In the genomic region with DNA sequence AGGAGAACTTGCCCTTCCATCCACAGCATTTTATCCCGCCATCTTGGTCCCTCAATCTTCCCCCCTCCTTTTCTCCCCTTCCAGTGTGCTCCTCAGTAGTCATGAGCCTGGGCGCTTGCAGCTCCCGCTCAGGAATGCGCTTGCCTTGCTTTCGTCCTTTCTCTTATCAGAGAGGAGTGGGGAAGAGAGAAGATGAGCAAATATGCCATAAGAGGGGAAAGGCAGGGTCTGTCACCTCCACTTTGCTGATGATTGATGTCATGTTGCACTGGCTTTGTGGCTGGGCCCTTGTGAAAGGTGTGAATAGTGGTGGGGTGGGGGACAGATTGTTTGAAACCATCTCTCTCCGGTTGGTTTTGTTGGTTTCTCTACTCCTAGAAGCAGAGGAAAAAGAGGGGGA, we compare ENCODE assay signal across 9 cellular contexts.
A peak's percentile ranks its signal among the peaks of the same experiment; 100 is the strongest.
DNase-seq lines count a peak whose midpoint lies in the region; ATAC-seq lines count a peak whose summit lies in the region.
"Had no signal": no experiment of that assay in that cellular context is flagged by ENCODE, and none has a peak within 500 bp of the region (broad histone marks: within the 10 kb centered on the region; RNA-seq: fewer than 3 reads in every experiment).

No MANE protein-coding gene starts in this region.

- no peaks in the 10 kb centered on the region for H3K27me3 ChIP-seq in muscle layer of colon (ENCODE audit: control insufficient read depth in 1 of 2, insufficient read depth in 2 of 2, low read length in 2 of 2)
- H3K27me3 ChIP-seq: left lung had no signal

- H3K9me3 ChIP-seq in muscle layer of colon (ENCODE audit: low read length): no peaks in the 10 kb centered on the region
- H3K9me3 ChIP-seq: left lung had no signal

- peak overlapping the region; percentile 70 for H3K27ac ChIP-seq in muscle layer of colon (ENCODE audit: low read depth, low read length)

- H3K9ac ChIP-seq in muscle layer of colon (ENCODE audit: low read length): peak overlapping the region; percentile 31

- H3K4me3 Mint-ChIP-seq in effector memory CD8-positive, alpha-beta T cell: peak overlapping the region; percentile 59 to 61
- H3K4me3 Mint-ChIP-seq in stimulated activated naive CD8-positive, alpha-beta T cell treated with anti-CD3 and anti-CD28 coated beads, Interleukin-15, amount 100 ng/mL, for 72 hours: peak overlapping the region in 1 of 2 donors; percentile 6
- H3K4me3 Mint-ChIP-seq: activated CD4-positive, alpha-beta memory T cell treated with anti-CD3 and anti-CD28 coated beads, Interleukin-2, amount 10 ng/mL, durations not matched to agents 7 days and 5 days had no signal

- DNase-seq in SK-N-DZ (ENCODE audit: low spot score) (peak; percentile 84), NOMO-1 (lab: John Stamatoyannopoulos, UW; ENCODE audit: unreplicated experiment in 2 of 2) (no peak)
- no peak for DNase-seq in effector memory CD8-positive, alpha-beta T cell
- peak; percentile 8 to 25 for DNase-seq in stimulated activated naive CD8-positive, alpha-beta T cell treated with anti-CD3 and anti-CD28 coated beads, Interleukin-15, amount 100 ng/mL, for 72 hours
- DNase-seq: activated CD4-positive, alpha-beta memory T cell treated with anti-CD3 and anti-CD28 coated beads, Interleukin-2, amount 10 ng/mL, durations not matched to agents 7 days and 5 days had no signal

- H3K27me3 Mint-ChIP-seq in effector memory CD8-positive, alpha-beta T cell: peaks cover 0 to 17% of the 10 kb centered on the region in 2 donors
- no peaks in the 10 kb centered on the region for H3K27me3 Mint-ChIP-seq in stimulated activated naive CD8-positive, alpha-beta T cell treated with anti-CD3 and anti-CD28 coated beads, Interleukin-15, amount 100 ng/mL, for 72 hours
- H3K27me3 Mint-ChIP-seq: activated CD4-positive, alpha-beta memory T cell treated with anti-CD3 and anti-CD28 coated beads, Interleukin-2, amount 10 ng/mL, durations not matched to agents 7 days and 5 days had no signal

- ATAC-seq in effector memory CD8-positive, alpha-beta T cell (replicated peaks): peak; percentile 62
- peak; percentile 73 for ATAC-seq in stimulated activated naive CD8-positive, alpha-beta T cell treated with anti-CD3 and anti-CD28 coated beads, Interleukin-15, amount 100 ng/mL, for 72 hours
- ATAC-seq in GM19452 (IDR thresholded peaks at IDR 0.05; ENCODE audit: unreplicated experiment) (no peak), HG02588 (IDR thresholded peaks at IDR 0.05; ENCODE audit: unreplicated experiment) (no peak)

- no peaks in the 10 kb centered on the region for H3K36me3 Mint-ChIP-seq in effector memory CD8-positive, alpha-beta T cell (ENCODE audit: insufficient read depth)

- H3K9me3 Mint-ChIP-seq in effector memory CD8-positive, alpha-beta T cell: no peaks in the 10 kb centered on the region
- H3K9me3 Mint-ChIP-seq in stimulated activated naive CD8-positive, alpha-beta T cell treated with anti-CD3 and anti-CD28 coated beads, Interleukin-15, amount 100 ng/mL, for 72 hours: no peaks in the 10 kb centered on the region
- H3K9me3 Mint-ChIP-seq: activated CD4-positive, alpha-beta memory T cell treated with anti-CD3 and anti-CD28 coated beads, Interleukin-2, amount 10 ng/mL, durations not matched to agents 7 days and 5 days had no signal

- peaks cover 91% of the 10 kb centered on the region for H3K4me1 ChIP-seq in muscle layer of colon (ENCODE audit: insufficient read depth, low read length)

- H3K27ac Mint-ChIP-seq in effector memory CD8-positive, alpha-beta T cell: peak overlapping the region; percentile 29 to 61
- H3K27ac Mint-ChIP-seq in stimulated activated naive CD8-positive, alpha-beta T cell treated with anti-CD3 and anti-CD28 coated beads, Interleukin-15, amount 100 ng/mL, for 72 hours: peak overlapping the region; percentile 2 to 6
- H3K27ac Mint-ChIP-seq: activated CD4-positive, alpha-beta memory T cell treated with anti-CD3 and anti-CD28 coated beads, Interleukin-2, amount 10 ng/mL, durations not matched to agents 7 days and 5 days had no signal

- H3K4me3 ChIP-seq in muscle layer of colon (ENCODE audit: low read depth in 1 of 2, low read length in 2 of 2): peak overlapping the region; percentile 41 to 47
- H3K4me3 ChIP-seq: left lung had no signal

- H3K4me1 Mint-ChIP-seq in effector memory CD8-positive, alpha-beta T cell (ENCODE audit: low read depth in 2 of 2): peaks cover 7 to 14% of the 10 kb centered on the region in 2 donors
- H3K4me1 Mint-ChIP-seq in stimulated activated naive CD8-positive, alpha-beta T cell treated with anti-CD3 and anti-CD28 coated beads, Interleukin-15, amount 100 ng/mL, for 72 hours: peaks cover 36% of the 10 kb centered on the region
- H3K4me1 Mint-ChIP-seq: activated CD4-positive, alpha-beta memory T cell treated with anti-CD3 and anti-CD28 coated beads, Interleukin-2, amount 10 ng/mL, durations not matched to agents 7 days and 5 days had no signal

- no peaks in the 10 kb centered on the region for H3K36me3 ChIP-seq in muscle layer of colon (ENCODE audit: insufficient read depth, low read length)
- H3K36me3 ChIP-seq: left lung had no signal

Comparison
In these comparisons a context has a peak if more than half of its experiments do, and no peak if none do; other contexts are left out.
1. DNase-seq: peak in SK-N-DZ (single experiment) and stimulated activated naive CD8-positive, alpha-beta T cell treated with anti-CD3 and anti-CD28 coated beads, Interleukin-15, amount 100 ng/mL, for 72 hours (2 of 2); none in effector memory CD8-positive, alpha-beta T cell (0 of 3) and NOMO-1 (0 of 2).
2. ATAC-seq: peak in effector memory CD8-positive, alpha-beta T cell (single experiment) and stimulated activated naive CD8-positive, alpha-beta T cell treated with anti-CD3 and anti-CD28 coated beads, Interleukin-15, amount 100 ng/mL, for 72 hours (single experiment); none in GM19452 (single experiment) and HG02588 (single experiment).